ENCODE assay signal across 8 cellular contexts in the genomic region with DNA sequence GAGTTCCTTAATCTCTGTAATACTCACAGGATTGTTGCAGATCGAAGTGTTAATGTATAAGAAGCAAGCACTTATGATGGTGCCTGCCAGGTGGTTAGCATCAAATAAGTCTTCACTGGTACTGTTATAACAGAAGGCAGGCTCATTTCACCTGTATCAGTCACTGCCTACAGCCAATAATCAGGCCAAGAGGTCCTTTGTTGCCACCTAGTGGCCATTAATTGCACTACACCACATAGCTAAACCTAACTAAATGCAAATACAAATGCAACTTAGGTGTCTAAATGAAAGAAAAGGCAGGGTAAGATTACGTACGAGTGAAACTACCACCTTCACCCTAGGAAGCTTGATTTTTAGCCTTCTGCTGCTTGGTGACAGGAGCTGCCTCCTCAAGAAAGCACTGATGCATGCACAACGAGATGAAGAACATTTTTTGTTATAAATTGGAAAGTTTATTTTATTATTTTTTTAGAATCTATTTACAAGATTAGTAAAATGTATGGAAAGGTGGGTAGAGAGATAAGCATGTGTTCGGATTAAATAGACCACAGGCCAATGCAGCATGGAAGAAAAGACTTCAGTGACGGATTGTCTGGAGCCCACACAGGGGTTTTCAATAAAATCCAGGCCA.
A peak's percentile ranks its signal among the peaks of the same experiment; 100 is the strongest.
DNase-seq lines count a peak whose midpoint lies in the region; ATAC-seq and TF ChIP-seq lines count a peak whose summit lies in the region.

No MANE protein-coding gene starts in this region.

- DNase-seq in DMS79 treated with DMSO at 0.1 percent for 48 hours (lab: John Stamatoyannopoulos, UW) = peak; percentile 85
- DNase-seq in GM20000 (ENCODE audit: low spot score) = peak; percentile 72
- DNase-seq in HK-2 (ENCODE audit: unreplicated experiment) = peak; percentile 64
- DNase-seq in NCI-H524 treated with DMSO at 0.1 percent for 48 hours (lab: John Stamatoyannopoulos, UW) = peak; percentile 80
- DNase-seq in activated CD8-positive, alpha-beta memory T cell treated with anti-CD3 and anti-CD28 coated beads, Interleukin-2, amount 50 U/mL, for 4 hours = peak; percentile 37
- DNase-seq in fibroblast of the conjunctiva (ENCODE audit: low read depth) = peak; percentile 44
- DNase-seq in occipital lobe (lab: John Stamatoyannopoulos, UW) = peak; percentile 5

- ATAC-seq in HG02571 (IDR thresholded peaks at IDR 0.05; ENCODE audit: unreplicated experiment) = no peak

- peak; percentile 89 for TF ChIP-seq CTCF in GM20000 (IDR thresholded peaks at IDR 0.05; ENCODE audit: extremely low read depth, missing control alignments)

Comparison
In these comparisons a context has a peak if more than half of its experiments do, and no peak if none do; other contexts are left out.
1. DNase-seq: peak in every context shown above with its lines; median percentile 85 in DMS79 treated with DMSO at 0.1 percent for 48 hours; 80 in NCI-H524 treated with DMSO at 0.1 percent for 48 hours; 72 in GM20000; 64 in HK-2; 44 in fibroblast of the conjunctiva; 37 in activated CD8-positive, alpha-beta memory T cell treated with anti-CD3 and anti-CD28 coated beads, Interleukin-2, amount 50 U/mL, for 4 hours; 5 in occipital lobe.